ENCODE assay signal across 34 cellular contexts in genomic region chr20:43185901-43186300, GRCh38. TPM values are rescaled to one million over a fixed set of nuclear protein-coding genes. Genes with fewer than 3 reads are reported as not detected.
"Had no signal": no experiment of that assay in that cellular context is flagged by ENCODE, and none has a peak within 500 bp of the region (broad histone marks: within the 10 kb centered on the region; RNA-seq: fewer than 3 reads in every experiment).

No MANE protein-coding gene starts in this region.

- H3K27ac ChIP-seq: adrenal gland, body of pancreas, epithelial cell of prostate, esophagus squamous epithelium, gastroesophageal sphincter had no signal

- ATAC-seq: activated CD4-positive, alpha-beta T cell treated with anti-CD3 and anti-CD28 coated beads for 36 hours; activated CD8-positive, alpha-beta memory T cell treated with anti-CD3 and anti-CD28 coated beads, Interleukin-2, amount 10 ng/mL, durations not matched to agents 7 days and 5 days; activated CD8-positive, alpha-beta T cell treated with anti-CD3 and anti-CD28 coated beads, Interleukin-2, amount 10 ng/mL, durations not matched to agents 7 days and 5 days; activated naive CD8-positive, alpha-beta T cell treated with anti-CD3 and anti-CD28 coated beads, Interleukin-2, amount 50 U/mL, for 24 hours; body of pancreas; gastroesophageal sphincter had no signal

- H3K4me1 ChIP-seq: adrenal gland had no signal

- H3K36me3 ChIP-seq: adrenal gland, esophagus squamous epithelium, gastroesophageal sphincter had no signal

- H3K9me3 ChIP-seq: adrenal gland, body of pancreas, esophagus squamous epithelium, gastroesophageal sphincter had no signal

- DNase-seq: activated CD4-positive, alpha-beta memory T cell treated with anti-CD3 and anti-CD28 coated beads for 36 hours; activated CD4-positive, alpha-beta T cell treated with anti-CD3 and anti-CD28 coated beads for 36 hours; activated CD4-positive, alpha-beta T cell treated with anti-CD3 and anti-CD28 coated beads, Interleukin-2, amount 10 ng/mL, durations not matched to agents 24 days and 14 days; activated CD4-positive, CD25-positive, alpha-beta regulatory T cell; activated CD4-positive, CD25-positive, alpha-beta regulatory T cell treated with anti-CD3 and anti-CD28 coated beads, Interleukin-2, amount 50 U/mL, for 72 hours; activated CD8-positive, alpha-beta memory T cell treated with anti-CD3 and anti-CD28 coated beads, Interleukin-2, amount 10 ng/mL, durations not matched to agents 7 days and 5 days; activated CD8-positive, alpha-beta memory T cell treated with anti-CD3 and anti-CD28 coated beads, Interleukin-2, amount 50 U/mL, for 4 hours; activated CD8-positive, alpha-beta T cell treated with anti-CD3 and anti-CD28 coated beads, Interleukin-2, amount 10 ng/mL, durations not matched to agents 7 days and 5 days; activated effector memory CD4-positive, alpha-beta T cell treated with anti-CD3 and anti-CD28 coated beads, Interleukin-2, amount 50 U/mL, for 16 hours; activated naive CD4-positive, alpha-beta T cell treated with anti-CD3 and anti-CD28 coated beads for 36 hours; activated naive CD8-positive, alpha-beta T cell treated with anti-CD3 and anti-CD28 coated beads for 36 hours; activated naive CD8-positive, alpha-beta T cell treated with anti-CD3 and anti-CD28 coated beads, Interleukin-2, amount 50 U/mL, for 24 hours; activated T-cell treated with anti-CD3 and anti-CD28 coated beads, Interleukin-2, amount 50 U/mL, for 1 hour; activated T-cell treated with anti-CD3 and anti-CD28 coated beads, Interleukin-2, amount 50 U/mL, for 48 hours; adrenal gland; amygdala; aorta; body of pancreas; caudate nucleus; effector CD8-positive, alpha-beta T cell; esophagus squamous epithelium; foreskin melanocyte; head of caudate nucleus; T-helper 2 cell had no signal

- H3K4me3 ChIP-seq: adrenal gland, body of pancreas, esophagus squamous epithelium, gastroesophageal sphincter had no signal

RNA-seq across cellular contexts. Expression of gene PTPRT, which starts 3.8 kb away (rescaled TPM):
- total RNA-seq: activated CD4-positive, alpha-beta memory T cell treated with anti-CD3 and anti-CD28 coated beads for 36 hours; activated CD4-positive, alpha-beta T cell treated with anti-CD3 and anti-CD28 coated beads for 36 hours; activated CD4-positive, alpha-beta T cell treated with anti-CD3 and anti-CD28 coated beads, Interleukin-2, amount 10 ng/mL, durations not matched to agents 24 days and 14 days; activated CD8-positive, alpha-beta memory T cell treated with anti-CD3 and anti-CD28 coated beads for 36 hours; activated CD8-positive, alpha-beta memory T cell treated with anti-CD3 and anti-CD28 coated beads, Interleukin-2, amount 10 ng/mL, durations not matched to agents 7 days and 5 days; activated CD8-positive, alpha-beta T cell treated with anti-CD3 and anti-CD28 coated beads, Interleukin-2, amount 10 ng/mL, durations not matched to agents 7 days and 5 days; activated naive CD4-positive, alpha-beta T cell treated with anti-CD3 and anti-CD28 coated beads for 36 hours; activated naive CD8-positive, alpha-beta T cell treated with anti-CD3 and anti-CD28 coated beads for 36 hours; activated T-helper 1 cell treated with anti-CD3 and anti-CD28 coated beads, Interleukin-12 subunit alpha, Interleukin-12 subunit beta, Interleukin-2, Interleukin-4 antibody, amounts not matched to agents 30 ng/mL and 10 ng/mL and 1 ng/mL, durations not matched to agents 14 hours and 24 hours and 36 hours; activated T-helper 2 cell treated with anti-CD3 and anti-CD28 coated beads, Interferon-gamma antibody, Interleukin-2, Interleukin-4, amounts not matched to agents 10 μg/mL and 5 μg/mL and 100 μg/mL, durations not matched to agents 14 hours and 24 hours and 36 hours; chondrocyte; dermis microvascular lymphatic vessel endothelial cell; endothelial cell of umbilical vein; fibroblast of lung; fibroblast of villous mesenchyme had no signal
